Comparison of ENCODE assay signal across 33 cellular contexts in genomic region chr2:12333293-12333692, GRCh38.
"Had no signal": no experiment of that assay in that cellular context is flagged by ENCODE, and none has a peak within 500 bp of the region (broad histone marks: within the 10 kb centered on the region; RNA-seq: fewer than 3 reads in every experiment).

No MANE protein-coding gene starts in this region.

- H3K4me3 ChIP-seq: MG63 had no signal

- DNase-seq: Karpas-422, Kasumi-1, KBM-7, KG1, MG63, MM.1S, MV-4-11, NCI-H1048, NCI-H1092, NCI-H1092 treated with DMSO at 0.1 percent for 48 hours, NCI-H1105, NCI-H1105 treated with DMSO at 0.1 percent for 48 hours, NCI-H1417, NCI-H1436, NCI-H1436 treated with DMSO at 0.1 percent for 48 hours, NCI-H146, NCI-H1694, NCI-H1694 treated with DMSO at 0.1 percent for 48 hours, NCI-H187, NCI-H187 treated with DMSO at 0.1 percent for 48 hours, NCI-H1930, NCI-H2029, NCI-H2029 treated with DMSO at 0.1 percent for 48 hours, NCI-H2081, NCI-H2081 treated with DMSO at 0.1 percent for 48 hours, NCI-H2107, NCI-H2171, NCI-H2171 treated with DMSO at 0.1 percent for 48 hours, NCI-H2227 treated with DMSO at 0.1 percent for 48 hours, NCI-H226, NCI-H345, NCI-H446, NCI-H446 treated with DMSO at 0.1 percent for 48 hours had no signal
